14 cellular contexts compared by ENCODE assay signal in the genomic region with DNA sequence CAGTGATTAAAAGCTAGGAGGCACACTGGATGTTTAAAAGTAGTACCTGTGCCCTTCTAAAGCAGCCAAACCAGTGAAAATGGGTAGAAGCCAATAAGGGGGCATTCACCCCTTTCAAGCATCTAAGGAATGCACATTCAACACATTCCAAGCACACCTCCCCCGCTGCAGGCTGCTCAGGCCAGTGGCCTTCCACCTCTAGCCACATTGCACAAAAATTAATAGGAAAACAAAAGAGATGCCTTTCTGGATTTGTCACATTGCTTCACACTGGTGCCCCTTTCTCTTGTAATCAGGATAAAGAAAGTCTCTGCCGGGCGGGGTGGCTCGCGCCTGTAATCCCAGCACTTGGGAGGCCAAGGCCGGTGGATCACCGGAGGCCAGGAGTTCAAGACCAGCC.
DNase-seq lines count a peak whose midpoint lies in the region; ATAC-seq, FAIRE-seq and TF ChIP-seq lines count a peak whose summit lies in the region.
"Had no signal": no experiment of that assay in that cellular context is flagged by ENCODE, and none has a peak within 500 bp of the region (broad histone marks: within the 10 kb centered on the region; RNA-seq: fewer than 3 reads in every experiment).

No MANE protein-coding gene starts in this region.

- no peaks in the 10 kb centered on the region for H3K79me1 ChIP-seq in H1 (ENCODE audit: low read depth, low read length)

- peak overlapping the region; percentile 16 to 26; a peak in 2 of 4 replicates for H3K4me2 ChIP-seq in H1 (ENCODE audit: insufficient read depth in 1 of 2, low read depth in 2 of 2, low read length in 2 of 2)

- H3K36me3 ChIP-seq in MG63: peaks cover 5% of the 10 kb centered on the region; the same call in 1 of the 2 replicates
- H3K36me3 ChIP-seq in H1 (ENCODE audit: control insufficient read depth in 2 of 4, insufficient read depth in 4 of 4, low read length in 3 of 4): no peaks in the 10 kb centered on the region
- no peaks in the 10 kb centered on the region for H3K36me3 ChIP-seq in testis (ENCODE audit: low read depth, missing control alignments)
- H3K36me3 ChIP-seq: BE2C had no signal

- H3K4me1 ChIP-seq in H1 (replicated peaks in 1 of 4; ENCODE audit: control insufficient read depth in 3 of 4, insufficient read depth in 4 of 4, low read length in 3 of 4) (peaks cover 0 to 4% (median 0%) of the 10 kb centered on the region in 4 experiments; a peak in 1 of 7 replicates), testis (peaks cover 7% of the 10 kb centered on the region)

- no peak overlapping the region for H3K27ac ChIP-seq in H1 (ENCODE audit: low read depth, low read length)
- H3K27ac ChIP-seq in testis: peak overlapping the region in 1 of 2 donors; percentile 32

- H2BK5ac ChIP-seq in H1 (ENCODE audit: low read depth, low read length): no peak overlapping the region

- peak; percentile 83 for FAIRE-seq in H1 (lab: Jason Lieb, UNC)

- no peak for TF ChIP-seq RAD21 in H1 (IDR thresholded peaks at IDR 0.05 in 1 of 2, conservative IDR thresholded peaks at IDR 0.05 in 1 of 2; ENCODE audit: low read depth in 2 of 2, low read length in 2 of 2)

- peak; percentile 36 to 77; a peak in 2 of 3 replicates for TF ChIP-seq EP300 in H1 (IDR thresholded peaks at IDR 0.05; ENCODE audit: borderline replicate concordance in 1 of 2, low read depth in 2 of 2, low read length in 2 of 2)

- H3K4me3 ChIP-seq in MG63: no peak overlapping the region
- H3K4me3 ChIP-seq in H1 (ENCODE audit: extremely low read depth in 1 of 4, insufficient read depth in 2 of 4, low read depth in 3 of 4, low read length in 4 of 4): no peak overlapping the region; a peak in 2 of 8 replicates
- no peak overlapping the region for H3K4me3 ChIP-seq in testis

- H2BK120ac ChIP-seq in H1 (replicated peaks; ENCODE audit: low read depth, low read length): no peak overlapping the region

- H3K23me2 ChIP-seq in H1 (ENCODE audit: low read depth, low read length): no peaks in the 10 kb centered on the region

- no peak overlapping the region for H4K8ac ChIP-seq in H1 (ENCODE audit: extremely low read depth, insufficient read depth, low read length)

- in situ Hi-C loops in Caki2 (cut with HindIII; ENCODE audit: low pct_unique_long_range_greater_than_20kb, low sequenced_read_pairs): no loop called here

- H3K18ac ChIP-seq in H1 (ENCODE audit: extremely low read depth, low read length): no peak overlapping the region

- H4K20me1 ChIP-seq in H1 (replicated peaks in 1 of 2; ENCODE audit: control insufficient read depth in 1 of 2, insufficient read depth in 2 of 2, low read length in 2 of 2): no peaks in the 10 kb centered on the region

- 65% methylated on average over 7 of the region's 7 CpGs; no CpG with 5 or more reads in 1 of the 2 experiments for WGBS in H1 (ENCODE audit: extremely low coverage in 1 of 2, insufficient coverage in 1 of 2, insufficient read length in 1 of 2, insufficient replicate concordance in 2 of 2, low coverage in 1 of 2, low lambda C conversion rate in 2 of 2, missing lambda C conversion rate in 1 of 2), 2 experiments
- WGBS in testis, 2 donors: 57 to 62% methylated on average over 7 of the region's 7 CpGs

- TF ChIP-seq CTCF in H1 (IDR thresholded peaks at IDR 0.05; ENCODE audit: control extremely low read depth in 1 of 3, insufficient read depth in 1 of 3, low read depth in 1 of 3, low read length in 3 of 3) (no peak), testis (IDR thresholded peaks at IDR 0.05) (no peak)

- intact Hi-C loops in testis (cut with DNase I; ENCODE audit: low total_unique reads): no loop called here

- no peak overlapping the region for H3K14ac ChIP-seq in H1 (ENCODE audit: insufficient read length)

- no peak overlapping the region for H3K4ac ChIP-seq in H1 (replicated peaks; ENCODE audit: insufficient read length, low read depth, low read length)

- CTCF ChIA-PET in H1 (lab: Charles Lee; ENCODE audit: partially characterized antibody): no interaction called here

- no peak overlapping the region for H3K56ac ChIP-seq in H1 (replicated peaks; ENCODE audit: insufficient read length, low read depth, low read length)

- 0 out of 2 replicates have a peak overlapping the region, but pooled peaks have one; percentile 70 for H2BK12ac ChIP-seq in H1 (ENCODE audit: low read depth, low read length)

- DNase-seq in Caki2 (ENCODE audit: low read depth) (peak; percentile 92), MG63 (peak; percentile 81), H1 (ENCODE audit: low read depth in 1 of 2, low spot score in 2 of 2) (peak; percentile 51 to 66), mucosa of gallbladder (ENCODE audit: low spot score) (peak; percentile 32), testis (no peak), foreskin melanocyte (no peak)
- no peak for DNase-seq in NK-92 treated with Interleukin-12 subunit alpha and Interleukin-12 subunit beta, amount 100 ng/mL, for 24 hours (lab: John Stamatoyannopoulos, UW)
- DNase-seq: activated T-cell treated with anti-CD3 and anti-CD28 coated beads, Interleukin-2, amount 50 U/mL, for 24 hours; BE2C; central memory CD4-positive, alpha-beta T cell; head of caudate nucleus; NCI-H69; nucleus accumbens had no signal

- ATAC-seq in GM21526 (IDR thresholded peaks at IDR 0.05; ENCODE audit: low FRiP score, unreplicated experiment): no peak

- H3K27me3 ChIP-seq in MG63 (no peaks in the 10 kb centered on the region), H1 (replicated peaks in 1 of 4; ENCODE audit: control insufficient read depth in 3 of 4, extremely low read depth in 1 of 4, insufficient read depth in 3 of 4, low read length in 3 of 4) (no peaks in the 10 kb centered on the region), testis (no peaks in the 10 kb centered on the region)
- H3K27me3 ChIP-seq: BE2C had no signal

- POLR2A ChIA-PET in H1 (lab: Charles Lee; ENCODE audit: partially characterized antibody): interaction anchor here (1.2 kb wide), 1 partner anchor 15 kb away, joined by 3 read pairs; no protein-coding TSS in a partner anchor

- H2AFZ ChIP-seq in H1 (ENCODE audit: low read length): no peak overlapping the region

- no peak overlapping the region for H4K91ac ChIP-seq in H1 (replicated peaks; ENCODE audit: insufficient read length, low read length)

- H2BK15ac ChIP-seq in H1 (ENCODE audit: low read length): no peak overlapping the region

- no peak overlapping the region for H3K23ac ChIP-seq in H1 (ENCODE audit: insufficient read length)

- H3K9ac ChIP-seq in H1 (replicated peaks in 1 of 4; ENCODE audit: extremely low read depth in 1 of 4, low read depth in 3 of 4, low read length in 3 of 4): no peak overlapping the region

- no peak overlapping the region for H2BK20ac ChIP-seq in H1 (ENCODE audit: low read length)

- no peaks in the 10 kb centered on the region for H3K9me3 ChIP-seq in MG63
- H3K9me3 ChIP-seq in H1 (ENCODE audit: insufficient read depth in 2 of 2, low read depth in 1 of 2, low read length in 1 of 2): no peaks in the 10 kb centered on the region
- H3K9me3 ChIP-seq in testis: no peaks in the 10 kb centered on the region
- H3K9me3 ChIP-seq: BE2C had no signal

- no peak overlapping the region for H2AK5ac ChIP-seq in H1 (ENCODE audit: low read depth, low read length)

- TF ChIP-seq POLR2A in H1 (IDR thresholded peaks at IDR 0.05; ENCODE audit: control extremely low read depth in 1 of 2, low read depth in 2 of 2, low read length in 2 of 2) (no peak), testis (IDR thresholded peaks at IDR 0.05) (no peak)

- H3K79me2 ChIP-seq in H1 (ENCODE audit: control insufficient read depth in 1 of 2, insufficient read depth in 2 of 2, low read length in 2 of 2): no peaks in the 10 kb centered on the region

- H4K5ac ChIP-seq in H1 (ENCODE audit: insufficient read length, low read depth, low read length): no peak overlapping the region

TF ChIP-seq in H1, 55 proteins besides CTCF, POLR2A, EP300 and RAD21:
- TF ChIP-seq SP1 (IDR thresholded peaks at IDR 0.05; ENCODE audit: low read depth, low read length): peak; percentile 94
- 0 out of 2 replicates have a peak, but pooled peaks have one; percentile 32 for TF ChIP-seq KDM1A (IDR thresholded peaks at IDR 0.05; ENCODE audit: borderline replicate concordance, low read length)
- no peak for TF ChIP-seq CHD1 (IDR thresholded peaks at IDR 0.05; ENCODE audit: low read depth, low read length)
- TF ChIP-seq YY1 (IDR thresholded peaks at IDR 0.05; ENCODE audit: low read depth, low read length): peak; percentile 74; the same call in 1 of the 2 replicates
- TF ChIP-seq CEBPB (IDR thresholded peaks at IDR 0.05; ENCODE audit: low read depth, low read length): peak; percentile 35
- peak; percentile 7; the same call in 1 of the 2 replicates for TF ChIP-seq EGR1 (IDR thresholded peaks at IDR 0.05; ENCODE audit: borderline replicate concordance, low read depth, low read length)
- TF ChIP-seq ASH2L (IDR thresholded peaks at IDR 0.05; ENCODE audit: low read length): peak; percentile 83
- 0 out of 2 replicates have a peak, but pooled peaks have one; percentile 60 for TF ChIP-seq RXRA (IDR thresholded peaks at IDR 0.05; ENCODE audit: insufficient read depth, low read depth, low read length)
- TF ChIP-seq, protein P1, sequence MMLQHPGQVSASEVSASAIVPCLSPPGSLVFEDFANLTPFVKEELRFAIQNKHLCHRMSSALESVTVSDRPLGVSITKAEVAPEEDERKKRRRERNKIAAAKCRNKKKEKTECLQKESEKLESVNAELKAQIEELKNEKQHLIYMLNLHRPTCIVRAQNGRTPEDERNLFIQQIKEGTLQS (IDR thresholded peaks at IDR 0.05; ENCODE audit: insufficient read depth, low read depth, low read length): no peak
- TF ChIP-seq TEAD4 (IDR thresholded peaks at IDR 0.05; ENCODE audit: low read depth, low read length): peak; percentile 100
- TF ChIP-seq RFX5 (IDR thresholded peaks at IDR 0.05; ENCODE audit: borderline replicate concordance, low read depth, low read length): no peak

Comparison
In these comparisons a context has a peak if more than half of its experiments do, and no peak if none do; other contexts are left out.
1. DNase-seq: peak in Caki2 (single experiment), MG63 (single experiment), H1 (2 of 2) and mucosa of gallbladder (single experiment); none in testis (single experiment), NK-92 treated with Interleukin-12 subunit alpha and Interleukin-12 subunit beta, amount 100 ng/mL, for 24 hours (single experiment) and foreskin melanocyte (single experiment).